ENCODE assay signal across 6 cellular contexts in the genomic region with DNA sequence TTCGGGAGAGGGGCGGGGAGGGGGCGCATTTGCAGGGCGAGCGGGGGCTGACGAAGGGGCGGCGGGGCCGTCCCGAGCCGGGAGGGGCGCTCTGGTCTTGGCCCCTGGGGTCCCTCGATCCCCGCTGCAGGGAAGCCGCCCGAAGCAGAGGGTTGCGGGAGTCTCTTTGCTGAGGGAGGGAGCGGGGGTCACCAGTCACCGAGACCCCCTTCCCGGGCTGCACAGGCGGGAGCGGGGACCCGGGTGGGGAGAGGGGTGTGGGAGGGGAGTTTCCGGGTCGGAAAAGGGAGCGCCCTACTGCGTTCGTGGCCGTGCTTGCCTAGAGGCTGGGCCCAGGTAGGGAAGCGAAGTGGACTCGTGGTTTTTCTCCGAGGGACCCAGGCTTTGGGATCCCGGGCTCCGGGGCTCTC. TPM values are rescaled to one million over a fixed set of nuclear protein-coding genes. Genes with fewer than 3 reads are reported as not detected.
DNase-seq lines count a peak whose midpoint lies in the region; ATAC-seq and TF ChIP-seq lines count a peak whose summit lies in the region.

No MANE protein-coding gene starts in this region.

- H3K27me3 ChIP-seq in HUES6 (ENCODE audit: control insufficient read depth, insufficient read depth, low read length) = peaks cover 3% of the 10 kb centered on the region; the same call in 1 of the 2 replicates
- H3K27me3 ChIP-seq in esophagus (ENCODE audit: control insufficient read depth in 1 of 2, insufficient read depth in 2 of 2, low read length in 2 of 2) = no peaks in the 10 kb centered on the region
- peaks cover 0 to under 1% (median 0%) of the 10 kb centered on the region in 7 donors for H3K27me3 ChIP-seq in spleen (replicated peaks in 1 of 7)

- H3K9ac ChIP-seq in HUES6 (ENCODE audit: low read length) = peak overlapping the region; percentile 69

- 1% methylated on average over 19 to 34 of the region's 34 CpGs for WGBS in esophagus, 2 donors
- WGBS in spleen, 5 donors = 0 to 1% (median 1%) methylated on average over 7 to 34 of the region's 34 CpGs

- TF ChIP-seq CTCF in spleen (IDR thresholded peaks at IDR 0.05 in 8 of 11, conservative IDR thresholded peaks at IDR 0.05 in 3 of 11) = no peak

- H3K36me3 ChIP-seq in HUES6 (ENCODE audit: control insufficient read depth, insufficient read depth, low read length) = peaks cover 19% of the 10 kb centered on the region
- H3K36me3 ChIP-seq in esophagus (ENCODE audit: control insufficient read depth in 2 of 2, insufficient read depth in 2 of 2, low read length in 1 of 2) = peaks cover 7 to 13% of the 10 kb centered on the region in 2 donors
- H3K36me3 ChIP-seq in spleen = peaks cover 0 to 34% (median 15%) of the 10 kb centered on the region in 6 donors

- ATAC-seq in GM18498 (IDR thresholded peaks at IDR 0.05; ENCODE audit: unreplicated experiment) (peak; percentile 17), HG03469 (IDR thresholded peaks at IDR 0.05; ENCODE audit: unreplicated experiment) (no peak)

- H3K9me3 ChIP-seq in HUES6 (ENCODE audit: control insufficient read depth, insufficient read depth, low read depth, low read length) = no peaks in the 10 kb centered on the region
- no peaks in the 10 kb centered on the region for H3K9me3 ChIP-seq in esophagus (ENCODE audit: control insufficient read depth in 2 of 2, insufficient read depth in 1 of 2, low read depth in 1 of 2, low read length in 1 of 2)
- no peaks in the 10 kb centered on the region for H3K9me3 ChIP-seq in spleen

- intact Hi-C loops in spleen (cut with DNase I; ENCODE audit: low total_unique reads) = no loop called here

- H3K27ac ChIP-seq in HUES6 (ENCODE audit: low read depth, low read length) = peak overlapping the region; percentile 68; the same call in 1 of the 2 replicates
- H3K27ac ChIP-seq in esophagus (ENCODE audit: low read depth in 2 of 2, low read length in 1 of 2) = no peak overlapping the region
- peak overlapping the region in 4 of 8 donors; percentile 10 to 64 (median 48) for H3K27ac ChIP-seq in spleen

- peaks cover 29% of the 10 kb centered on the region for H3K4me1 ChIP-seq in HUES6 (ENCODE audit: control insufficient read depth, insufficient read depth, low read length)
- H3K4me1 ChIP-seq in esophagus (ENCODE audit: control insufficient read depth in 2 of 2, insufficient read depth in 2 of 2, low read length in 1 of 2) = peaks cover 0 to 4% of the 10 kb centered on the region in 2 donors
- peaks cover 7 to 29% (median 19%) of the 10 kb centered on the region in 6 donors for H3K4me1 ChIP-seq in spleen

- no peak for TF ChIP-seq POLR2A in spleen (IDR thresholded peaks at IDR 0.05)

- no peak for DNase-seq in spleen
- DNase-seq in activated CD8-positive, alpha-beta memory T cell treated with anti-CD3 and anti-CD28 coated beads for 24 hours = no peak

- H3K4me3 ChIP-seq in HUES6 (ENCODE audit: low read depth, low read length) (peak overlapping the region; percentile 75), esophagus (ENCODE audit: low read depth in 1 of 2, low read length in 2 of 2) (peak overlapping the region; percentile 70 to 78), spleen (peak overlapping the region; percentile 62 to 95 (median 81))

RNA-seq across cellular contexts. Expression of a gene that starts 0.4 kb away (rescaled TPM):
- polyA plus RNA-seq in esophagus (10 to 100 TPM; 40.2 to 43.3 TPM), spleen (10 to 100 TPM; 15.4 to 45.0 (median 31.8) TPM)
- 10 to 100 TPM; 20.8 to 49.5 (median 30.4) TPM for total RNA-seq in spleen

RNA-seq across cellular contexts. Expression of a gene that starts 10.7 kb away (rescaled TPM):
- polyA plus RNA-seq in esophagus (under 1 TPM in 1 of 2 donors, not detected in 1; 0.01 TPM), spleen (under 1 TPM in 2 of 3 donors, not detected in 1; 0.06 to 0.09 TPM)
- under 1 TPM in 2 of 7 donors, not detected in 5; 0.19 to 0.21 TPM for total RNA-seq in spleen

RNA-seq across cellular contexts. Expression of a gene that starts 25.4 kb away (rescaled TPM):
- not detected for polyA plus RNA-seq in esophagus
- not detected for total RNA-seq in spleen
- not detected for polyA plus RNA-seq in spleen

RNA-seq across cellular contexts. Expression of a gene that starts 27.8 kb away (rescaled TPM):
- polyA plus RNA-seq in esophagus (1 to 10 TPM in 1 of 2 donors, under 1 TPM in 1; 0.88 to 1.3 TPM), spleen (1 to 10 TPM; 2.2 to 4.6 (median 2.6) TPM)
- 10 to 100 TPM in 3 of 7 donors, 1 to 10 TPM in 4; 2.3 to 46.4 (median 8.0) TPM for total RNA-seq in spleen

RNA-seq across cellular contexts. Expression of a gene that starts 46.1 kb away (rescaled TPM):
- not detected for polyA plus RNA-seq in esophagus
- total RNA-seq in spleen = not detected
- not detected for polyA plus RNA-seq in spleen
